Comparison of ENCODE assay signal across 14 cellular contexts in genomic region chr2:85503168-85503610, GRCh38. TPM values are rescaled to one million over a fixed set of nuclear protein-coding genes. Genes with fewer than 3 reads are reported as not detected.
DNase-seq lines count a peak whose midpoint lies in the region; ATAC-seq and TF ChIP-seq lines count a peak whose summit lies in the region.
"Had no signal": no experiment of that assay in that cellular context is flagged by ENCODE, and none has a peak within 500 bp of the region (broad histone marks: within the 10 kb centered on the region; RNA-seq: fewer than 3 reads in every experiment).

No MANE protein-coding gene starts in this region.

- no peak overlapping the region for H3K4me3 Mint-ChIP-seq in dendritic cell treated with granulocyte-macrophage colony-stimulating factor and Interleukin-4, amounts not matched to agents 40 ng/mL and 50 ng/mL, for 4 days
- H3K4me3 Mint-ChIP-seq: activated CD4-positive, alpha-beta T cell treated with anti-CD3 and anti-CD28 coated beads for 36 hours; activated naive CD8-positive, alpha-beta T cell treated with anti-CD3 and anti-CD28 coated beads for 36 hours; central memory CD8-positive, alpha-beta T cell had no signal

- H3K4me1 ChIP-seq in right atrium auricular region (peaks cover 0 to 67% of the 10 kb centered on the region in 2 donors), mucosa of descending colon (ENCODE audit: low read depth) (peaks cover 28% of the 10 kb centered on the region), vagina (peaks cover 59% of the 10 kb centered on the region)

- H3K36me3 ChIP-seq in right atrium auricular region (no peaks in the 10 kb centered on the region), mucosa of descending colon (ENCODE audit: low read depth) (no peaks in the 10 kb centered on the region), vagina (no peaks in the 10 kb centered on the region)

- H3K27ac Mint-ChIP-seq in dendritic cell treated with granulocyte-macrophage colony-stimulating factor and Interleukin-4, amounts not matched to agents 40 ng/mL and 50 ng/mL, for 4 days: peak overlapping the region; percentile 86
- H3K27ac Mint-ChIP-seq: activated CD4-positive, alpha-beta T cell treated with anti-CD3 and anti-CD28 coated beads for 36 hours; activated naive CD8-positive, alpha-beta T cell treated with anti-CD3 and anti-CD28 coated beads for 36 hours had no signal

- no peak for TF ChIP-seq POLR2A in vagina (IDR thresholded peaks at IDR 0.05)

- H3K27ac ChIP-seq in right atrium auricular region (peak overlapping the region; percentile 56 to 69), vagina (peak overlapping the region; percentile 80)

- peaks cover 93% of the 10 kb centered on the region for H3K4me1 Mint-ChIP-seq in dendritic cell treated with granulocyte-macrophage colony-stimulating factor and Interleukin-4, amounts not matched to agents 40 ng/mL and 50 ng/mL, for 4 days (ENCODE audit: low read depth)
- H3K4me1 Mint-ChIP-seq: activated CD4-positive, alpha-beta T cell treated with anti-CD3 and anti-CD28 coated beads for 36 hours; activated naive CD8-positive, alpha-beta T cell treated with anti-CD3 and anti-CD28 coated beads for 36 hours; central memory CD8-positive, alpha-beta T cell had no signal

- no peak for DNase-seq in right atrium auricular region (ENCODE audit: low spot score)
- DNase-seq in cardiac septum (ENCODE audit: low spot score): no peak
- peak; percentile 45 to 71 (median 70) for DNase-seq in mucosa of descending colon
- no peak for DNase-seq in vagina (ENCODE audit: extremely low spot score in 2 of 2)
- no peak for DNase-seq in SW 1271 (lab: John Stamatoyannopoulos, UW)
- no peak for DNase-seq in stimulated activated naive CD8-positive, alpha-beta T cell treated with anti-CD3 and anti-CD28 coated beads, Interleukin-15, Interleukin-2, amounts not matched to agents 100 U/mL and 50 U/mL, for 24 hours
- DNase-seq in effector CD8-positive, alpha-beta T cell (lab: John Stamatoyannopoulos, UW): no peak
- DNase-seq: activated CD4-positive, alpha-beta T cell treated with anti-CD3 and anti-CD28 coated beads for 36 hours; activated naive CD8-positive, alpha-beta T cell treated with anti-CD3 and anti-CD28 coated beads for 36 hours; activated T-cell treated with anti-CD3 and anti-CD28 coated beads for 4 hours; hippocampal formation; NCI-H1436 treated with DMSO at 0.1 percent for 48 hours had no signal

- peaks cover 5% of the 10 kb centered on the region for H3K36me3 Mint-ChIP-seq in dendritic cell treated with granulocyte-macrophage colony-stimulating factor and Interleukin-4, amounts not matched to agents 40 ng/mL and 50 ng/mL, for 4 days (ENCODE audit: low read depth)
- H3K36me3 Mint-ChIP-seq: activated naive CD8-positive, alpha-beta T cell treated with anti-CD3 and anti-CD28 coated beads for 36 hours had no signal

- H3K9me3 Mint-ChIP-seq in dendritic cell treated with granulocyte-macrophage colony-stimulating factor and Interleukin-4, amounts not matched to agents 40 ng/mL and 50 ng/mL, for 4 days: no peaks in the 10 kb centered on the region
- H3K9me3 Mint-ChIP-seq: activated naive CD8-positive, alpha-beta T cell treated with anti-CD3 and anti-CD28 coated beads for 36 hours; central memory CD8-positive, alpha-beta T cell had no signal

- TF ChIP-seq CTCF in right atrium auricular region (IDR thresholded peaks at IDR 0.05) (no peak), mucosa of descending colon (IDR thresholded peaks at IDR 0.05) (no peak), vagina (IDR thresholded peaks at IDR 0.05) (no peak)

- H3K27me3 Mint-ChIP-seq in dendritic cell treated with granulocyte-macrophage colony-stimulating factor and Interleukin-4, amounts not matched to agents 40 ng/mL and 50 ng/mL, for 4 days: no peaks in the 10 kb centered on the region
- H3K27me3 Mint-ChIP-seq: activated CD4-positive, alpha-beta T cell treated with anti-CD3 and anti-CD28 coated beads for 36 hours; activated naive CD8-positive, alpha-beta T cell treated with anti-CD3 and anti-CD28 coated beads for 36 hours; central memory CD8-positive, alpha-beta T cell had no signal

- no peaks in the 10 kb centered on the region for H3K27me3 ChIP-seq in right atrium auricular region
- H3K27me3 ChIP-seq in vagina: no peaks in the 10 kb centered on the region

- H3K4me3 ChIP-seq in right atrium auricular region (no peak overlapping the region), mucosa of descending colon (no peak overlapping the region), vagina (no peak overlapping the region)

- intact Hi-C loops in cardiac septum (cut with DNase I): no loop called here
- intact Hi-C loops in dendritic cell treated with granulocyte-macrophage colony-stimulating factor and Interleukin-4, amounts not matched to agents 40 ng/mL and 50 ng/mL, for 4 days (cut with micrococcal nuclease): loop anchor here (5.0 kb wide), 1 partner anchor 34 kb away; the partner anchor contains the start of gene MAT2A
- intact Hi-C loops in mucosa of descending colon (cut with DNase I, micrococcal nuclease): no loop called here
- intact Hi-C loops in vagina (cut with DNase I): no loop called here

- ATAC-seq in mucosa of descending colon: peak; percentile 69
- ATAC-seq in stimulated activated naive CD8-positive, alpha-beta T cell treated with anti-CD3 and anti-CD28 coated beads, Interleukin-15, Interleukin-2, amounts not matched to agents 100 U/mL and 50 U/mL, for 24 hours: no peak
- ATAC-seq: activated CD4-positive, alpha-beta T cell treated with anti-CD3 and anti-CD28 coated beads for 36 hours had no signal

- H3K9me3 ChIP-seq in right atrium auricular region (no peaks in the 10 kb centered on the region), mucosa of descending colon (no peaks in the 10 kb centered on the region), vagina (no peaks in the 10 kb centered on the region)

RNA-seq across cellular contexts. Expression of gene MAT2A, which starts 35.8 kb away (rescaled TPM):
- total RNA-seq in right atrium auricular region (100 to 1,000 TPM in 1 of 2 donors, 10 to 100 TPM in 1; 95.6 to 101 TPM), cardiac septum (146 TPM), mucosa of descending colon (100 to 1,000 TPM; 156 to 229 (median 167) TPM), vagina (177 TPM)

RNA-seq across cellular contexts. Expression of gene GGCX, which starts 58.1 kb away (rescaled TPM):
- total RNA-seq in right atrium auricular region (10 to 100 TPM; 18.0 to 23.3 TPM), cardiac septum (23.3 TPM), mucosa of descending colon (10 to 100 TPM; 26.4 to 39.1 (median 31.7) TPM), vagina (18.2 TPM)

Comparison
In these comparisons a context has a peak if more than half of its experiments do, and no peak if none do; other contexts are left out.
1. DNase-seq: peak in mucosa of descending colon (3 of 3); none in right atrium auricular region (single experiment), cardiac septum (single experiment), vagina (0 of 2), SW 1271 (0 of 2), stimulated activated naive CD8-positive, alpha-beta T cell treated with anti-CD3 and anti-CD28 coated beads, Interleukin-15, Interleukin-2, amounts not matched to agents 100 U/mL and 50 U/mL, for 24 hours (single experiment) and effector CD8-positive, alpha-beta T cell (single experiment).